In the genomic region with DNA sequence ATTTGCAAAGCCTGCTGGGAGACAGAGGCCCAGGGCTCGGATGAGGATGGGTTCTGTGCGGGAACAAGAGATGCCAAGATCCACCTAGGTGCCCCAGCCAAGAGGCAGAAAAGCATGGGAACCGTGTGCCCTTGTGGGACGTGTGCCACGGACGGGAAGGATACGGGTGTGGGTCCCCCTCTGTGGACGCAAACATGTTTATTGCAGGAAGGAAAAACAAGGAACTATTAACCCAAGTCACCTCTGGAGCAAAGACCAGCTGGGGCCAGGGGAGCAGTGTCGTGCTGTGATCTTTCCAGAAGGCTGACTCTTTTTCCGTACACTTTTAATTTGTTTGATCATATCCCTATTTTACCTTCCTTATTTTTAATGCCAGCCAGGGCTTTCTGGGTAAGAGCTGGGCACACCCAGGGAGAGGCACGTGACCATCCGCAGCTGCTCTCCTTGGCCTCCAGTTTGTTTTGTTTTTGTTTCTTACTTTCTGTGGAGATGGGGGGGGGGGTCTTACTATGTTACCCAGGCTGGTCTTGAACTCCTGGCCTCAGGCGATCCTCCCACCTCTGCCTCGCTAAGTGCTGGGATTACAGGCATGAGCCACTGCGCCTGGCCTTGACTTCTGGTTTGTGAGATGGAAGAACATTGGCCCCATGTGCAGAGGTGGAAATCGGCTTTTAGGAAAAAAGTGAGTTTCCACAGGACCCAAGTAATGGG, we compare ENCODE assay signal across 1 cellular context.
TF ChIP-seq lines count a peak whose summit lies in the region.

No MANE protein-coding gene starts in this region.

TF ChIP-seq in GM23338, 12 proteins besides CTCF, POLR2A, EP300 and RAD21 (continued from another document):
- TF ChIP-seq ZNF462 (CRISPR knock-in tag; IDR thresholded peaks at IDR 0.05) (no peak), EZH2 (IDR thresholded peaks at IDR 0.05; ENCODE audit: low read depth, unreplicated experiment) (no peak), STAT1 (IDR thresholded peaks at IDR 0.05; ENCODE audit: unreplicated experiment) (no peak), REST (IDR thresholded peaks at IDR 0.05; ENCODE audit: unreplicated experiment) (no peak), CREB1 (CRISPR knock-in tag; IDR thresholded peaks at IDR 0.05; ENCODE audit: low read depth) (no peak), POLR2AphosphoS5 (IDR thresholded peaks at IDR 0.05; ENCODE audit: low read depth) (no peak), EZH2phosphoT487 (IDR thresholded peaks at IDR 0.05; ENCODE audit: unreplicated experiment) (no peak), ZNF114 (CRISPR knock-in tag; IDR thresholded peaks at IDR 0.05) (no peak), JUNB (IDR thresholded peaks at IDR 0.05; ENCODE audit: unreplicated experiment) (no peak), NANOG (IDR thresholded peaks at IDR 0.05; ENCODE audit: borderline replicate concordance) (no peak)
